Comparison of ENCODE assay signal across 9 cellular contexts in genomic region chr18:77098033-77098432, GRCh38. TPM values are rescaled to one million over a fixed set of nuclear protein-coding genes. Genes with fewer than 3 reads are reported as not detected.
DNase-seq lines count a peak whose midpoint lies in the region; ATAC-seq and TF ChIP-seq lines count a peak whose summit lies in the region.
"Had no signal": no experiment of that assay in that cellular context is flagged by ENCODE, and none has a peak within 500 bp of the region (broad histone marks: within the 10 kb centered on the region; RNA-seq: fewer than 3 reads in every experiment).

No MANE protein-coding gene starts in this region.

- CTCF ChIA-PET in CD8-positive, alpha-beta memory T cell (lab: Charles Lee) = interaction anchor here (0.6 to 1.4 kb wide), 5 partner anchors 13 to 142 kb away, joined by 3 to 5 read pairs (median 3); no protein-coding TSS in a partner anchor

- in situ Hi-C loops in KBM-7 (cut with MboI; ENCODE audit: low pct_unique_long_range_greater_than_20kb, low sequenced_read_pairs) = no loop called here
- in situ Hi-C loops in brain microvascular endothelial cell (cut with HindIII; ENCODE audit: low pct_ligation_motif_present, low sequenced_read_pairs) = no loop called here

- peaks cover 79% of the 10 kb centered on the region for H3K4me1 ChIP-seq in CD8-positive, alpha-beta memory T cell (ENCODE audit: insufficient read depth, low read length)

- no peak overlapping the region for H3K4me3 ChIP-seq in CD8-positive, alpha-beta memory T cell (ENCODE audit: low read length)
- no peak overlapping the region for H3K4me3 ChIP-seq in brain microvascular endothelial cell (ENCODE audit: low read depth, low read length)

- ATAC-seq in naive thymus-derived CD8-positive, alpha-beta T cell = no peak
- no peak for ATAC-seq in HG03039 (IDR thresholded peaks at IDR 0.05; ENCODE audit: unreplicated experiment)
- no peak for ATAC-seq in HG03520 (IDR thresholded peaks at IDR 0.05; ENCODE audit: unreplicated experiment)

- TF ChIP-seq CTCF in brain microvascular endothelial cell (IDR thresholded peaks at IDR 0.05; ENCODE audit: low read depth, low read length, missing control alignments) = no peak

- H3K36me3 ChIP-seq in CD8-positive, alpha-beta memory T cell (ENCODE audit: insufficient read depth, low read length) = peaks cover 9% of the 10 kb centered on the region
- peaks cover 7% of the 10 kb centered on the region for H3K36me3 ChIP-seq in brain microvascular endothelial cell (replicated peaks)

- POLR2A ChIA-PET in CD8-positive, alpha-beta memory T cell (lab: Charles Lee) = no interaction called here
- POLR2A ChIA-PET in naive thymus-derived CD8-positive, alpha-beta T cell (lab: Charles Lee) = interaction anchor here (0.7 to 1.2 kb wide), 7 partner anchors 9 to 42 kb away, joined by 3 to 4 read pairs (median 4); no protein-coding TSS in a partner anchor

- no peak overlapping the region for H3K27ac ChIP-seq in CD8-positive, alpha-beta memory T cell (ENCODE audit: low read depth, low read length)
- peak overlapping the region; percentile 35 for H3K27ac ChIP-seq in brain microvascular endothelial cell

- H3K4me3 Mint-ChIP-seq in CD8-positive, alpha-beta memory T cell = no peak overlapping the region
- H3K4me3 Mint-ChIP-seq in naive thymus-derived CD8-positive, alpha-beta T cell = peak overlapping the region in 2 of 10 donors; percentile 24 to 27
- H3K4me3 Mint-ChIP-seq: neural crest cell had no signal

- DNase-seq in CD8-positive, alpha-beta memory T cell = no peak
- DNase-seq in KBM-7 (peak; percentile 58), brain microvascular endothelial cell (no peak), NCI-H226 (no peak), NCI-H748 treated with DMSO at 0.1 percent for 48 hours (lab: John Stamatoyannopoulos, UW) (no peak)
- no peak for DNase-seq in naive thymus-derived CD8-positive, alpha-beta T cell

- peak overlapping the region; percentile 10 to 98 (median 72) for H3K27ac Mint-ChIP-seq in CD8-positive, alpha-beta memory T cell
- peak overlapping the region in 6 of 10 donors; percentile 28 to 99 (median 78) for H3K27ac Mint-ChIP-seq in naive thymus-derived CD8-positive, alpha-beta T cell

- H3K36me3 Mint-ChIP-seq in CD8-positive, alpha-beta memory T cell = peaks cover 0 to 77% (median 8%) of the 10 kb centered on the region in 3 donors
- H3K36me3 Mint-ChIP-seq in naive thymus-derived CD8-positive, alpha-beta T cell = peaks cover 0 to 43% (median 25%) of the 10 kb centered on the region in 3 donors

- H3K27me3 ChIP-seq in CD8-positive, alpha-beta memory T cell (ENCODE audit: insufficient read depth, low read length, poor library complexity, severe bottlenecking) = no peaks in the 10 kb centered on the region
- H3K27me3 ChIP-seq in brain microvascular endothelial cell (replicated peaks) = no peaks in the 10 kb centered on the region

- H3K9me3 ChIP-seq in CD8-positive, alpha-beta memory T cell (ENCODE audit: low read length) = no peaks in the 10 kb centered on the region

- H3K27me3 Mint-ChIP-seq in CD8-positive, alpha-beta memory T cell = no peaks in the 10 kb centered on the region
- no peaks in the 10 kb centered on the region for H3K27me3 Mint-ChIP-seq in naive thymus-derived CD8-positive, alpha-beta T cell

- no peaks in the 10 kb centered on the region for H3K9me3 Mint-ChIP-seq in CD8-positive, alpha-beta memory T cell
- no peaks in the 10 kb centered on the region for H3K9me3 Mint-ChIP-seq in naive thymus-derived CD8-positive, alpha-beta T cell
- H3K9me3 Mint-ChIP-seq: neural crest cell had no signal

- H3K4me1 Mint-ChIP-seq in CD8-positive, alpha-beta memory T cell = peaks cover 83 to 98% (median 96%) of the 10 kb centered on the region in 3 donors
- H3K4me1 Mint-ChIP-seq in naive thymus-derived CD8-positive, alpha-beta T cell = peaks cover 37 to 94% (median 83%) of the 10 kb centered on the region in 4 donors

RNA-seq across cellular contexts. Expression of gene MBP, which starts 34.5 kb away (rescaled TPM):
- 10 to 100 TPM; 59.5 to 60.0 TPM for total RNA-seq in CD8-positive, alpha-beta memory T cell
- polyA plus RNA-seq in CD8-positive, alpha-beta memory T cell = 196 TPM
- 100 to 1,000 TPM in 1 of 2 experiments, 10 to 100 TPM in 1; 99.9 to 108 TPM for total RNA-seq in naive thymus-derived CD8-positive, alpha-beta T cell
- 100 to 1,000 TPM in 2 of 3 donors, 10 to 100 TPM in 1; 89.2 to 148 (median 105) TPM for polyA plus RNA-seq in naive thymus-derived CD8-positive, alpha-beta T cell
